ENCODE assay signal across 1 cellular context in genomic region chr19:11754663-11755062, GRCh38.
TF ChIP-seq lines count a peak whose summit lies in the region.

No MANE protein-coding gene starts in this region.

TF ChIP-seq in K562, 482 proteins besides CTCF, POLR2A, EP300 and RAD21:
- TF ChIP-seq SPI1 (IDR thresholded peaks at IDR 0.05; ENCODE audit: borderline replicate concordance, low read depth, low read length) (0 out of 2 replicates have a peak, but pooled peaks have one; percentile 1), GTF2B (IDR thresholded peaks at IDR 0.05; ENCODE audit: extremely low read depth, insufficient read length) (no peak)
TF ChIP-seq in K562: peak in this region for 1.
